In genomic region chr12:6161124-6161882, GRCh38 we compare ENCODE assay signal across 16 cellular contexts. TPM values are rescaled to one million over a fixed set of nuclear protein-coding genes. Genes with fewer than 3 reads are reported as not detected.
DNase-seq lines count a peak whose midpoint lies in the region; ATAC-seq, FAIRE-seq and TF ChIP-seq lines count a peak whose summit lies in the region.
"Had no signal": no experiment of that assay in that cellular context is flagged by ENCODE, and none has a peak within 500 bp of the region (broad histone marks: within the 10 kb centered on the region; RNA-seq: fewer than 3 reads in every experiment).

No MANE protein-coding gene starts in this region.

- peaks cover 0 to 36% (median 6%) of the 10 kb centered on the region in 4 donors for H3K4me1 Mint-ChIP-seq in CD4-positive, CD25-positive, alpha-beta regulatory T cell
- H3K4me1 Mint-ChIP-seq in astrocyte (ENCODE audit: low read depth, unreplicated experiment) (peaks cover 34% of the 10 kb centered on the region), nephron progenitor cell (peaks cover 44% of the 10 kb centered on the region), type B pancreatic cell (ENCODE audit: unreplicated experiment) (peaks cover 5% of the 10 kb centered on the region)

- no peak overlapping the region for H3K4me3 ChIP-seq in CD4-positive, CD25-positive, alpha-beta regulatory T cell (ENCODE audit: low read depth, low read length)
- H3K4me3 ChIP-seq in astrocyte (ENCODE audit: insufficient read depth, low read depth, low read length) (no peak overlapping the region), heart left ventricle (no peak overlapping the region), suprapubic skin (no peak overlapping the region)

- no peaks in the 10 kb centered on the region for H3K9me3 ChIP-seq in CD4-positive, CD25-positive, alpha-beta regulatory T cell (ENCODE audit: control insufficient read depth in 2 of 2, low read length in 2 of 2)
- no peaks in the 10 kb centered on the region for H3K9me3 ChIP-seq in astrocyte (ENCODE audit: insufficient read depth, low read depth, low read length)
- no peaks in the 10 kb centered on the region for H3K9me3 ChIP-seq in heart left ventricle
- no peaks in the 10 kb centered on the region for H3K9me3 ChIP-seq in suprapubic skin

- H4K20me1 ChIP-seq in astrocyte (ENCODE audit: insufficient read depth, low read length): no peaks in the 10 kb centered on the region

- ATAC-seq in CD4-positive, CD25-positive, alpha-beta regulatory T cell (ENCODE audit: low read depth in 2 of 2): no peak
- peak; percentile 48 to 88 (median 76) for ATAC-seq in heart left ventricle
- ATAC-seq: effector memory CD8-positive, alpha-beta T cell; stimulated activated naive CD8-positive, alpha-beta T cell treated with anti-CD3 and anti-CD28 coated beads, Interleukin-15, Interleukin-2, amounts not matched to agents 100 U/mL and 50 U/mL, for 24 hours had no signal

- peak overlapping the region; percentile 3 for H3K4me2 ChIP-seq in astrocyte (ENCODE audit: low read length)

- TF ChIP-seq EP300 in suprapubic skin (IDR thresholded peaks at IDR 0.05): no peak

- no peaks in the 10 kb centered on the region for H3K4me1 ChIP-seq in CD4-positive, CD25-positive, alpha-beta regulatory T cell (ENCODE audit: control insufficient read depth, insufficient read depth, low read length, poor library complexity, severe bottlenecking)
- H3K4me1 ChIP-seq in astrocyte (ENCODE audit: insufficient read depth, low read length) (peaks cover 9% of the 10 kb centered on the region), heart left ventricle (peaks cover 0 to 35% (median 23%) of the 10 kb centered on the region in 12 donors), suprapubic skin (peaks cover 6% of the 10 kb centered on the region)

- peaks cover 5% of the 10 kb centered on the region for H3K27me3 Mint-ChIP-seq in CD4-positive, CD25-positive, alpha-beta regulatory T cell
- H3K27me3 Mint-ChIP-seq in astrocyte (ENCODE audit: low read depth, unreplicated experiment) (no peaks in the 10 kb centered on the region), nephron progenitor cell (ENCODE audit: low read depth, poor library complexity) (no peaks in the 10 kb centered on the region), type B pancreatic cell (peaks cover 3% of the 10 kb centered on the region)
- H3K27me3 Mint-ChIP-seq: activated T-cell treated with anti-CD3 and anti-CD28 coated beads, Interleukin-2, amount 50 U/mL, for 24 hours had no signal

- H3K27ac Mint-ChIP-seq in CD4-positive, CD25-positive, alpha-beta regulatory T cell: peak overlapping the region in 2 of 3 donors; percentile 42 to 69
- H3K27ac Mint-ChIP-seq in astrocyte (ENCODE audit: unreplicated experiment): no peak overlapping the region
- H3K27ac Mint-ChIP-seq in nephron progenitor cell: peak overlapping the region; percentile 10
- H3K27ac Mint-ChIP-seq in type B pancreatic cell: no peak overlapping the region
- H3K27ac Mint-ChIP-seq: activated T-cell treated with anti-CD3 and anti-CD28 coated beads, Interleukin-2, amount 50 U/mL, for 24 hours; effector memory CD8-positive, alpha-beta T cell; progenitor cell of endocrine pancreas had no signal

- intact Hi-C loops in heart left ventricle (cut with DNase I): no loop called here
- intact Hi-C loops in posterior vena cava (cut with DNase I): no loop called here

- no peak overlapping the region for H3K4me3 Mint-ChIP-seq in CD4-positive, CD25-positive, alpha-beta regulatory T cell
- H3K4me3 Mint-ChIP-seq in astrocyte (ENCODE audit: unreplicated experiment): no peak overlapping the region
- H3K4me3 Mint-ChIP-seq in nephron progenitor cell: no peak overlapping the region
- H3K4me3 Mint-ChIP-seq in type B pancreatic cell: no peak overlapping the region
- H3K4me3 Mint-ChIP-seq: activated T-cell treated with anti-CD3 and anti-CD28 coated beads, Interleukin-2, amount 50 U/mL, for 24 hours; effector memory CD8-positive, alpha-beta T cell had no signal

- no peak overlapping the region for H3K27ac ChIP-seq in CD4-positive, CD25-positive, alpha-beta regulatory T cell (ENCODE audit: insufficient read depth, low read length, poor library complexity, severe bottlenecking)
- H3K27ac ChIP-seq in astrocyte (ENCODE audit: low read depth, low read length): no peak overlapping the region
- peak overlapping the region in 11 of 12 donors; percentile 40 to 81 (median 67) for H3K27ac ChIP-seq in heart left ventricle
- no peak overlapping the region for H3K27ac ChIP-seq in suprapubic skin

- H3K27me3 ChIP-seq in CD4-positive, CD25-positive, alpha-beta regulatory T cell (ENCODE audit: control insufficient read depth, insufficient read depth, low read length): no peaks in the 10 kb centered on the region
- H3K27me3 ChIP-seq in astrocyte (ENCODE audit: insufficient read depth, low read length): no peaks in the 10 kb centered on the region
- peaks cover 0 to 4% (median 0%) of the 10 kb centered on the region in 9 donors for H3K27me3 ChIP-seq in heart left ventricle
- H3K27me3 ChIP-seq in suprapubic skin: no peaks in the 10 kb centered on the region

- 28 to 43% (median 38%) methylated on average over 16 of the region's 16 CpGs for WGBS in heart left ventricle, 4 donors
- 56% methylated on average over 12 of the region's 16 CpGs for WGBS in suprapubic skin

- H2AFZ ChIP-seq in astrocyte (ENCODE audit: low read depth, low read length): peak overlapping the region; percentile 28

- no peaks in the 10 kb centered on the region for H3K9me3 Mint-ChIP-seq in CD4-positive, CD25-positive, alpha-beta regulatory T cell
- no peaks in the 10 kb centered on the region for H3K9me3 Mint-ChIP-seq in astrocyte (ENCODE audit: unreplicated experiment)
- H3K9me3 Mint-ChIP-seq in nephron progenitor cell: peaks cover 4% of the 10 kb centered on the region
- H3K9me3 Mint-ChIP-seq in type B pancreatic cell: no peaks in the 10 kb centered on the region
- H3K9me3 Mint-ChIP-seq: activated T-cell treated with anti-CD3 and anti-CD28 coated beads, Interleukin-2, amount 50 U/mL, for 24 hours; effector memory CD8-positive, alpha-beta T cell had no signal

- FAIRE-seq in astrocyte (lab: Jason Lieb, UNC): no peak
- FAIRE-seq: GM19239 had no signal

- TF ChIP-seq POLR2A in heart left ventricle (IDR thresholded peaks at IDR 0.05) (no peak), suprapubic skin (IDR thresholded peaks at IDR 0.05) (no peak)

- no peak for DNase-seq in CD4-positive, CD25-positive, alpha-beta regulatory T cell
- DNase-seq in astrocyte (ENCODE audit: low read depth) (peak; percentile 67), heart left ventricle (peak in 4 of 5 donors; percentile 70 to 77 (median 74)), nephron progenitor cell (no peak), suprapubic skin (ENCODE audit: low spot score in 2 of 2) (no peak), posterior vena cava (ENCODE audit: low spot score) (no peak), NK-92 (lab: John Stamatoyannopoulos, UW; ENCODE audit: unreplicated experiment) (no peak), type B pancreatic cell (ENCODE audit: extremely low spot score, unreplicated experiment) (no peak)
- DNase-seq: activated CD4-positive, CD25-positive, alpha-beta regulatory T cell treated with anti-CD3 and anti-CD28 coated beads, Interleukin-2, amount 50 U/mL, for 72 hours; activated T-cell treated with anti-CD3 and anti-CD28 coated beads, Interleukin-2, amount 50 U/mL, for 24 hours; effector memory CD8-positive, alpha-beta T cell; GOT3; stimulated activated CD4-positive, alpha-beta T cell treated with anti-CD3 and anti-CD28 coated beads, Interleukin-4, amount 100 ng/mL, for 4 hours; stimulated activated naive CD8-positive, alpha-beta T cell treated with anti-CD3 and anti-CD28 coated beads, Interleukin-15, Interleukin-2, amounts not matched to agents 100 U/mL and 50 U/mL, for 24 hours had no signal

- TF ChIP-seq CTCF in astrocyte (IDR thresholded peaks at IDR 0.05; ENCODE audit: insufficient read depth, low read depth, low read length): no peak
- TF ChIP-seq CTCF in heart left ventricle (IDR thresholded peaks at IDR 0.05): no peak
- TF ChIP-seq CTCF in nephron progenitor cell (IDR thresholded peaks at IDR 0.05): no peak
- no peak for TF ChIP-seq CTCF in suprapubic skin (IDR thresholded peaks at IDR 0.05)
- TF ChIP-seq CTCF in type B pancreatic cell (conservative IDR thresholded peaks at IDR 0.05): no peak

- H3K36me3 Mint-ChIP-seq in CD4-positive, CD25-positive, alpha-beta regulatory T cell: no peaks in the 10 kb centered on the region
- H3K36me3 Mint-ChIP-seq in astrocyte (ENCODE audit: low read depth, unreplicated experiment): no peaks in the 10 kb centered on the region
- H3K36me3 Mint-ChIP-seq in nephron progenitor cell (ENCODE audit: low read depth): no peaks in the 10 kb centered on the region
- H3K36me3 Mint-ChIP-seq in type B pancreatic cell: peaks cover 4% of the 10 kb centered on the region

- H3K36me3 ChIP-seq in CD4-positive, CD25-positive, alpha-beta regulatory T cell (ENCODE audit: control insufficient read depth, insufficient read depth, low read length): no peaks in the 10 kb centered on the region
- H3K36me3 ChIP-seq in astrocyte (ENCODE audit: insufficient read depth, low read length) (no peaks in the 10 kb centered on the region), heart left ventricle (no peaks in the 10 kb centered on the region), suprapubic skin (no peaks in the 10 kb centered on the region)

- no peak overlapping the region for H3K9ac ChIP-seq in astrocyte (ENCODE audit: low read length)

- H3K79me2 ChIP-seq in astrocyte (ENCODE audit: insufficient read depth, low read length): no peaks in the 10 kb centered on the region

RNA-seq across cellular contexts. Expression of gene VWF, which starts 36.8 kb away (rescaled TPM):
- total RNA-seq in CD4-positive, CD25-positive, alpha-beta regulatory T cell: 1.3 TPM
- polyA plus RNA-seq in CD4-positive, CD25-positive, alpha-beta regulatory T cell: not detected
- total RNA-seq in astrocyte (0.23 and 0.82 TPM in 2 replicates), heart left ventricle (100 to 1,000 TPM; 187 to 503 (median 258) TPM), suprapubic skin (10 to 100 TPM; 35.5 to 91.7 (median 61.7) TPM), posterior vena cava (100 to 1,000 TPM; 366 to 375 TPM), type B pancreatic cell (ENCODE audit: low replicate concordance) (0.70 and 1.3 TPM in 2 replicates)
- polyA plus RNA-seq in heart left ventricle: 100 to 1,000 TPM; 125 to 215 TPM

RNA-seq across cellular contexts. Expression of gene CD9, which starts 38.9 kb away (rescaled TPM):
- total RNA-seq in CD4-positive, CD25-positive, alpha-beta regulatory T cell: 3.6 TPM
- polyA plus RNA-seq in CD4-positive, CD25-positive, alpha-beta regulatory T cell: 10 to 100 TPM in 1 of 4 donors, 1 to 10 TPM in 3; 4.8 to 10.3 (median 7.4) TPM
- 46.0 and 52.2 TPM in 2 replicates for total RNA-seq in astrocyte
- 10 to 100 TPM; 29.9 to 96.1 (median 54.7) TPM for total RNA-seq in heart left ventricle
- polyA plus RNA-seq in heart left ventricle: 10 to 100 TPM; 63.2 to 87.4 TPM
- 100 to 1,000 TPM; 420 to 548 (median 475) TPM for total RNA-seq in suprapubic skin
- total RNA-seq in posterior vena cava: 100 to 1,000 TPM; 248 to 281 TPM
- 120 and 807 TPM in 2 replicates for total RNA-seq in type B pancreatic cell (ENCODE audit: low replicate concordance)

Comparison
In these comparisons a context has a peak if more than half of its experiments do, and no peak if none do; other contexts are left out.
1. ATAC-seq: peak in heart left ventricle (4 of 4); none in CD4-positive, CD25-positive, alpha-beta regulatory T cell (0 of 2).
2. DNase-seq: peak in astrocyte (single experiment) and heart left ventricle (4 of 5); none in CD4-positive, CD25-positive, alpha-beta regulatory T cell (0 of 3), nephron progenitor cell (single experiment), suprapubic skin (0 of 2), posterior vena cava (single experiment), NK-92 (single experiment) and type B pancreatic cell (single experiment).
3. H3K27ac ChIP-seq: peak in heart left ventricle (11 of 12); none in CD4-positive, CD25-positive, alpha-beta regulatory T cell (single experiment), astrocyte (single experiment) and suprapubic skin (single experiment).
4. H3K27ac Mint-ChIP-seq: peak in CD4-positive, CD25-positive, alpha-beta regulatory T cell (2 of 3) and nephron progenitor cell (single experiment); none in astrocyte (single experiment) and type B pancreatic cell (single experiment).
5. RNA of gene VWF, which starts 36.8 kb away (total RNA-seq): 366 to 375 TPM in posterior vena cava, 187 to 503 TPM in heart left ventricle and 35.5 to 91.7 TPM in suprapubic skin; 1.3 TPM in CD4-positive, CD25-positive, alpha-beta regulatory T cell (single experiment), 0.70 to 1.3 TPM in type B pancreatic cell and 0.23 to 0.82 TPM in astrocyte; every median in the first group is over 10 times any median in the second.